Comparison of ENCODE assay signal across 22 cellular contexts in genomic region chr7:157831901-157832810, GRCh38.
DNase-seq lines count a peak whose midpoint lies in the region; ATAC-seq and TF ChIP-seq lines count a peak whose summit lies in the region.
"Had no signal": no experiment of that assay in that cellular context is flagged by ENCODE, and none has a peak within 500 bp of the region (broad histone marks: within the 10 kb centered on the region; RNA-seq: fewer than 3 reads in every experiment).

No MANE protein-coding gene starts in this region.

- intact Hi-C loops in aorta (cut with DNase I), result no loop called here
- intact Hi-C loops in uterus (cut with DNase I; ENCODE audit: low total_unique reads), result no loop called here

- DNase-seq in NCI-H2171 treated with DMSO at 0.1 percent for 48 hours (lab: John Stamatoyannopoulos, UW), result peak; percentile 9
- no peak for DNase-seq in NCI-H2171 (lab: John Stamatoyannopoulos, UW)
- DNase-seq in WERI-Rb-1, result peak; percentile 40
- no peak for DNase-seq in nephron progenitor cell
- DNase-seq in aorta, result peak; percentile 17 to 72
- no peak for DNase-seq in uterus
- no peak for DNase-seq in activated CD4-positive, CD25-positive, alpha-beta regulatory T cell treated with anti-CD3 and anti-CD28 coated beads, Interleukin-2, amount 50 U/mL, for 72 hours
- DNase-seq: 8988T; Caco-2; DMS153; GF-D8; NCI-H1092 treated with DMSO at 0.1 percent for 48 hours; NCI-H146; NCI-H2029 treated with DMSO at 0.1 percent for 48 hours; NCI-H526 treated with DMSO at 0.1 percent for 48 hours; NK-92 treated with Interleukin-12 subunit alpha and Interleukin-12 subunit beta, amount 100 ng/mL, for 24 hours; SHP77 treated with DMSO at 0.1 percent for 48 hours; SK-N-SH had no signal

- 74 to 75% methylated on average over 26 of the region's 26 CpGs for WGBS in aorta, 2 donors

- H3K4me3 ChIP-seq in WERI-Rb-1 (ENCODE audit: low read depth, low read length) (no peak overlapping the region), aorta (ENCODE audit: low read length in 2 of 2) (no peak overlapping the region), uterus (no peak overlapping the region)
- H3K4me3 ChIP-seq: GM23338 had no signal

- peaks cover 39% of the 10 kb centered on the region for H3K27me3 Mint-ChIP-seq in nephron progenitor cell (ENCODE audit: low read depth, poor library complexity)
- H3K27me3 Mint-ChIP-seq: B cell had no signal

- H3K4me1 ChIP-seq in aorta (ENCODE audit: control insufficient read depth in 1 of 2, insufficient read depth in 2 of 2, low read length in 2 of 2), result no peaks in the 10 kb centered on the region
- no peaks in the 10 kb centered on the region for H3K4me1 ChIP-seq in uterus
- H3K4me1 ChIP-seq: Caco-2 had no signal

- H3K4me1 Mint-ChIP-seq in nephron progenitor cell, result peaks cover 18% of the 10 kb centered on the region
- H3K4me1 Mint-ChIP-seq: B cell, GM23338 had no signal

- H3K27ac Mint-ChIP-seq in nephron progenitor cell, result peak overlapping the region; percentile 36
- H3K27ac Mint-ChIP-seq: B cell, GM23338 had no signal

- no peaks in the 10 kb centered on the region for H3K36me3 Mint-ChIP-seq in nephron progenitor cell (ENCODE audit: low read depth)

- ATAC-seq in aorta (ENCODE audit: low FRiP score) (no peak), HG02678 (IDR thresholded peaks at IDR 0.05; ENCODE audit: unreplicated experiment) (no peak)
- ATAC-seq: GM23338, HCT116 had no signal

- H3K9me3 Mint-ChIP-seq in nephron progenitor cell, result no peaks in the 10 kb centered on the region

- H3K36me3 ChIP-seq in WERI-Rb-1 (no peaks in the 10 kb centered on the region), aorta (ENCODE audit: control insufficient read depth in 1 of 2, insufficient read depth in 2 of 2, low read length in 1 of 2) (no peaks in the 10 kb centered on the region), uterus (no peaks in the 10 kb centered on the region)

- TF ChIP-seq CTCF in WERI-Rb-1 (IDR thresholded peaks at IDR 0.05; ENCODE audit: low read depth, low read length) (no peak), nephron progenitor cell (IDR thresholded peaks at IDR 0.05) (no peak), uterus (IDR thresholded peaks at IDR 0.05) (no peak)

- no peaks in the 10 kb centered on the region for H3K9me3 ChIP-seq in WERI-Rb-1 (ENCODE audit: severe bottlenecking)
- no peaks in the 10 kb centered on the region for H3K9me3 ChIP-seq in aorta (ENCODE audit: control insufficient read depth, low read length)
- no peaks in the 10 kb centered on the region for H3K9me3 ChIP-seq in uterus
- H3K9me3 ChIP-seq: Caco-2 had no signal

- TF ChIP-seq POLR2A in uterus (IDR thresholded peaks at IDR 0.05), result no peak

- H3K27ac ChIP-seq in WERI-Rb-1, result no peak overlapping the region
- no peak overlapping the region for H3K27ac ChIP-seq in aorta (ENCODE audit: low read depth in 1 of 2, low read length in 2 of 2)
- no peak overlapping the region for H3K27ac ChIP-seq in uterus

- no peak overlapping the region for H3K4me3 Mint-ChIP-seq in nephron progenitor cell
- H3K4me3 Mint-ChIP-seq: B cell, GM23338 had no signal

- H3K27me3 ChIP-seq in WERI-Rb-1 (ENCODE audit: insufficient read depth, low read depth, severe bottlenecking) (no peaks in the 10 kb centered on the region), aorta (ENCODE audit: control insufficient read depth in 1 of 2, insufficient read depth in 2 of 2, low read length in 1 of 2) (no peaks in the 10 kb centered on the region), uterus (no peaks in the 10 kb centered on the region)

Comparison
In these comparisons a context has a peak if more than half of its experiments do, and no peak if none do; other contexts are left out.
1. DNase-seq: peak in NCI-H2171 treated with DMSO at 0.1 percent for 48 hours (single experiment), WERI-Rb-1 (single experiment) and aorta (2 of 2); none in NCI-H2171 (single experiment), nephron progenitor cell (single experiment), uterus (0 of 2) and activated CD4-positive, CD25-positive, alpha-beta regulatory T cell treated with anti-CD3 and anti-CD28 coated beads, Interleukin-2, amount 50 U/mL, for 72 hours (single experiment).